ENCODE assay signal across 2 cellular contexts in genomic region chr9:137457406-137458193, GRCh38.
TF ChIP-seq lines count a peak whose summit lies in the region.

No MANE protein-coding gene starts in this region.

TF ChIP-seq in SK-N-SH, 30 proteins besides CTCF, POLR2A, EP300 and RAD21 (continued from another document):
- no peak for TF ChIP-seq REST (IDR thresholded peaks at IDR 0.05; ENCODE audit: low read depth, low read length)

TF ChIP-seq in SK-N-SH treated with all-trans-retinoic acid at 6 μM for 48 hours, 23 proteins besides CTCF, POLR2A, EP300 and RAD21 (continued from another document):
- TF ChIP-seq ARNTL (CRISPR knock-in tag; IDR thresholded peaks at IDR 0.05; ENCODE audit: borderline replicate concordance, low read depth) (no peak), PPARA (CRISPR knock-in tag; IDR thresholded peaks at IDR 0.05; ENCODE audit: borderline replicate concordance) (no peak), ZNF8 (CRISPR knock-in tag; IDR thresholded peaks at IDR 0.05) (no peak), ZFP3 (CRISPR knock-in tag; IDR thresholded peaks at IDR 0.05) (no peak), TSHZ2 (CRISPR knock-in tag; IDR thresholded peaks at IDR 0.05) (no peak), RARB (CRISPR knock-in tag; IDR thresholded peaks at IDR 0.05) (no peak)
